ENCODE assay signal across 11 cellular contexts in the genomic region with DNA sequence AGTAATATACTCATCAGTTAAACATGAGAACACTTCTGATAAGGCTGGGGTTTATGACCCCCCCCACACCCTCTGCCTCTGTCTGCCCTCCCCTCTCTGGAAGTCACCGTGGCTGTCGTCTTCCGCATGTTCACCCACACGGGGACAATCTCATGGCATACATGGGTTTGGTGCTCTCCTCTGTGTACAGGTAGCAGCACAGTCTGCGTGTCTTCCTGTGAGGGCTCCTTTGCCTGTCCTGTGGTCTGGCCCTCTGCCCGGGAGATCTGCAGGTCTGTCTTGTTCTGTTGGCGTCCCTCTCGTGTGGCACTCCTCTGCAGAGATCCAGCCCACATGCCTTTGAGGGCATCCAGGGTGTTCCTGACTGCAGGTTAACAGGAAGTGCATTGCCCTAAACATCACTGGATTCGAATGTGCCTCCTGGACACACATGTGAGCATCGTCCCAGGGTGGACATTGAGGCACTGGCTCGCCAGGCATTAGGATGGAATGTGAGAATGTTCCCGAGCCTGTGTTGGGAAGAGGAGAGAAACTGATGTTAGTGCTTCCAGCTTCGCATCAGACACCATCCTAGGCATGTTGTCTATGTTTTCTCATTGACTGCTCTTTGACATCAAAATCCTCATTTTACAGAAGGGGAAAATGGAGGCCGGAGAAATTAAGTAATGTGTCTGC. TPM values are rescaled to one million over a fixed set of nuclear protein-coding genes. Genes with fewer than 3 reads are reported as not detected.
DNase-seq lines count a peak whose midpoint lies in the region; ATAC-seq and TF ChIP-seq lines count a peak whose summit lies in the region.
"Had no signal": no experiment of that assay in that cellular context is flagged by ENCODE, and none has a peak within 500 bp of the region (broad histone marks: within the 10 kb centered on the region; RNA-seq: fewer than 3 reads in every experiment).

No MANE protein-coding gene starts in this region.

- H3K36me3 ChIP-seq in mesenchymal stem cell (ENCODE audit: control insufficient read depth in 1 of 2, insufficient read depth in 2 of 2, low read depth in 1 of 2, low read length in 2 of 2) (no peaks in the 10 kb centered on the region), tibial artery (no peaks in the 10 kb centered on the region)

- no peaks in the 10 kb centered on the region for H3K27me3 Mint-ChIP-seq in activated CD8-positive, alpha-beta T cell treated with anti-CD3 and anti-CD28 coated beads for 36 hours
- H3K27me3 Mint-ChIP-seq in activated CD8-positive, alpha-beta T cell treated with anti-CD3 and anti-CD28 coated beads, Interleukin-2, amount 10 ng/mL, durations not matched to agents 7 days and 5 days (ENCODE audit: low read depth), result no peaks in the 10 kb centered on the region
- no peaks in the 10 kb centered on the region for H3K27me3 Mint-ChIP-seq in activated naive CD4-positive, alpha-beta T cell treated with anti-CD3 and anti-CD28 coated beads for 36 hours (ENCODE audit: low read depth)
- H3K27me3 Mint-ChIP-seq: stimulated activated memory B cell treated with anti-CD40 and anti-IgM and Interleukin-4, amounts not matched to agents 10 μg/mL and 1 μg/mL and 100 μg/mL, for 72 hours had no signal

- POLR2A ChIA-PET in activated CD8-positive, alpha-beta T cell treated with anti-CD3 and anti-CD28 coated beads for 36 hours (lab: Charles Lee), result no interaction called here
- POLR2A ChIA-PET in activated CD8-positive, alpha-beta T cell treated with anti-CD3 and anti-CD28 coated beads, Interleukin-2, amount 10 ng/mL, durations not matched to agents 7 days and 5 days (lab: Charles Lee), result no interaction called here

- H2BK12ac ChIP-seq in mesenchymal stem cell (ENCODE audit: low read length in 2 of 2), result no peak overlapping the region

- H3K27me3 ChIP-seq in mesenchymal stem cell (ENCODE audit: control insufficient read depth in 1 of 2, insufficient read depth in 1 of 2, low read length in 2 of 2) (peaks cover 0 to 13% of the 10 kb centered on the region in 2 experiments), tibial artery (no peaks in the 10 kb centered on the region)

- H3K36me3 Mint-ChIP-seq in activated CD8-positive, alpha-beta T cell treated with anti-CD3 and anti-CD28 coated beads for 36 hours (ENCODE audit: low read depth), result no peaks in the 10 kb centered on the region
- no peaks in the 10 kb centered on the region for H3K36me3 Mint-ChIP-seq in activated CD8-positive, alpha-beta T cell treated with anti-CD3 and anti-CD28 coated beads, Interleukin-2, amount 10 ng/mL, durations not matched to agents 7 days and 5 days (ENCODE audit: low read depth)
- H3K36me3 Mint-ChIP-seq in activated naive CD4-positive, alpha-beta T cell treated with anti-CD3 and anti-CD28 coated beads for 36 hours (ENCODE audit: low read depth), result no peaks in the 10 kb centered on the region
- H3K36me3 Mint-ChIP-seq: stimulated activated memory B cell treated with anti-CD40 and anti-IgM and Interleukin-4, amounts not matched to agents 10 μg/mL and 1 μg/mL and 100 μg/mL, for 72 hours had no signal

- no peak overlapping the region for H3K4ac ChIP-seq in mesenchymal stem cell (ENCODE audit: low read depth in 1 of 2, low read length in 2 of 2)

- H2BK5ac ChIP-seq in mesenchymal stem cell (ENCODE audit: low read depth, low read length, poor library complexity, severe bottlenecking), result no peak overlapping the region

- H3K18ac ChIP-seq in mesenchymal stem cell (ENCODE audit: low read depth in 1 of 2, low read length in 2 of 2), result no peak overlapping the region

- no peak for TF ChIP-seq CTCF in activated CD8-positive, alpha-beta T cell treated with anti-CD3 and anti-CD28 coated beads for 36 hours (IDR thresholded peaks at IDR 0.05)
- TF ChIP-seq CTCF in tibial artery (IDR thresholded peaks at IDR 0.05), result no peak

- peaks cover 4% of the 10 kb centered on the region for H3K4me1 ChIP-seq in mesenchymal stem cell (ENCODE audit: control insufficient read depth, insufficient read depth, low read depth, low read length)
- peaks cover 20 to 100% (median 81%) of the 10 kb centered on the region in 4 donors for H3K4me1 ChIP-seq in tibial artery

- peak overlapping the region; percentile 5 for H4K91ac ChIP-seq in mesenchymal stem cell (ENCODE audit: low read length)

- H4K8ac ChIP-seq in mesenchymal stem cell (ENCODE audit: low read length), result no peak overlapping the region

- H3K4me3 Mint-ChIP-seq in activated CD8-positive, alpha-beta T cell treated with anti-CD3 and anti-CD28 coated beads for 36 hours, result no peak overlapping the region
- H3K4me3 Mint-ChIP-seq in activated CD8-positive, alpha-beta T cell treated with anti-CD3 and anti-CD28 coated beads, Interleukin-2, amount 10 ng/mL, durations not matched to agents 7 days and 5 days, result no peak overlapping the region
- H3K4me3 Mint-ChIP-seq in activated naive CD4-positive, alpha-beta T cell treated with anti-CD3 and anti-CD28 coated beads for 36 hours, result no peak overlapping the region
- H3K4me3 Mint-ChIP-seq: stimulated activated memory B cell treated with anti-CD40 and anti-IgM and Interleukin-4, amounts not matched to agents 10 μg/mL and 1 μg/mL and 100 μg/mL, for 72 hours had no signal

- H2BK120ac ChIP-seq in mesenchymal stem cell (ENCODE audit: low read depth, low read length), result no peak overlapping the region

- no peak overlapping the region for H3K23ac ChIP-seq in mesenchymal stem cell (ENCODE audit: low read length in 2 of 2)

- 90% methylated on average over 12 of the region's 14 CpGs for WGBS in mesenchymal stem cell

- H2AFZ ChIP-seq in mesenchymal stem cell (ENCODE audit: low read depth, low read length), result no peak overlapping the region

- peak overlapping the region; percentile 37 for H3K9ac ChIP-seq in mesenchymal stem cell (ENCODE audit: low read length)

- ATAC-seq in activated CD8-positive, alpha-beta T cell treated with anti-CD3 and anti-CD28 coated beads for 36 hours, result peak; percentile 61
- no peak for ATAC-seq in activated CD8-positive, alpha-beta T cell treated with anti-CD3 and anti-CD28 coated beads, Interleukin-2, amount 10 ng/mL, durations not matched to agents 7 days and 5 days
- ATAC-seq in HG03135 (IDR thresholded peaks at IDR 0.05; ENCODE audit: unreplicated experiment), result no peak
- no peak for ATAC-seq in GM21526 (IDR thresholded peaks at IDR 0.05; ENCODE audit: low FRiP score, unreplicated experiment)
- ATAC-seq: stimulated activated memory B cell treated with anti-CD40 and anti-IgM and Interleukin-4, amounts not matched to agents 10 μg/mL and 1 μg/mL and 100 μg/mL, for 72 hours had no signal

- intact Hi-C loops in activated CD8-positive, alpha-beta T cell treated with anti-CD3 and anti-CD28 coated beads for 36 hours (cut with micrococcal nuclease), result no loop called here
- intact Hi-C loops in activated naive CD4-positive, alpha-beta T cell treated with anti-CD3 and anti-CD28 coated beads for 36 hours (cut with micrococcal nuclease), result loop anchor here (2.0 to 5.0 kb wide), 2 partner anchors 54 to 145 kb away; partner anchors contain the start of gene NKD1
- intact Hi-C loops in tibial artery (cut with DNase I; ENCODE audit: low total_unique reads), result no loop called here

- no peak overlapping the region for H3K27ac Mint-ChIP-seq in activated CD8-positive, alpha-beta T cell treated with anti-CD3 and anti-CD28 coated beads for 36 hours
- no peak overlapping the region for H3K27ac Mint-ChIP-seq in activated CD8-positive, alpha-beta T cell treated with anti-CD3 and anti-CD28 coated beads, Interleukin-2, amount 10 ng/mL, durations not matched to agents 7 days and 5 days
- H3K27ac Mint-ChIP-seq in activated naive CD4-positive, alpha-beta T cell treated with anti-CD3 and anti-CD28 coated beads for 36 hours, result peak overlapping the region; percentile 19
- H3K27ac Mint-ChIP-seq: stimulated activated memory B cell treated with anti-CD40 and anti-IgM and Interleukin-4, amounts not matched to agents 10 μg/mL and 1 μg/mL and 100 μg/mL, for 72 hours had no signal

- H3K4me3 ChIP-seq in mesenchymal stem cell (ENCODE audit: insufficient read depth in 1 of 2, low read depth in 1 of 2, low read length in 2 of 2) (no peak overlapping the region), tibial artery (no peak overlapping the region)

- no peak overlapping the region for H2BK15ac ChIP-seq in mesenchymal stem cell (ENCODE audit: low read depth, poor library complexity, severe bottlenecking)

- H3K27ac ChIP-seq in mesenchymal stem cell (ENCODE audit: low read length, poor library complexity, severe bottlenecking) (no peak overlapping the region), tibial artery (peak overlapping the region; percentile 87 to 89)

- CTCF ChIA-PET in activated CD8-positive, alpha-beta T cell treated with anti-CD3 and anti-CD28 coated beads for 36 hours (lab: Charles Lee), result interaction anchor here (0.8 to 2.0 kb wide), 2 partner anchors 64 to 204 kb away, joined by 3 to 8 read pairs; no protein-coding TSS in a partner anchor
- CTCF ChIA-PET in activated CD8-positive, alpha-beta T cell treated with anti-CD3 and anti-CD28 coated beads, Interleukin-2, amount 10 ng/mL, durations not matched to agents 7 days and 5 days (lab: Charles Lee), result no interaction called here
- CTCF ChIA-PET in activated naive CD4-positive, alpha-beta T cell treated with anti-CD3 and anti-CD28 coated beads for 36 hours (lab: Charles Lee), result interaction anchor here (1.9 kb wide), 1 partner anchor 63 kb away, joined by 5 read pairs; no protein-coding TSS in a partner anchor

- peak; percentile 36 for DNase-seq in activated CD8-positive, alpha-beta T cell treated with anti-CD3 and anti-CD28 coated beads for 36 hours
- no peak for DNase-seq in activated CD8-positive, alpha-beta T cell treated with anti-CD3 and anti-CD28 coated beads, Interleukin-2, amount 10 ng/mL, durations not matched to agents 7 days and 5 days
- peak; percentile 49 for DNase-seq in activated naive CD4-positive, alpha-beta T cell treated with anti-CD3 and anti-CD28 coated beads for 36 hours
- DNase-seq in mesenchymal stem cell, result no peak
- DNase-seq in tibial artery, result no peak
- no peak for DNase-seq in globus pallidus (ENCODE audit: low spot score)
- DNase-seq: NCI-H1694, occipital lobe had no signal

- peaks cover 34% of the 10 kb centered on the region for H3K4me1 Mint-ChIP-seq in activated CD8-positive, alpha-beta T cell treated with anti-CD3 and anti-CD28 coated beads for 36 hours (ENCODE audit: low read depth)
- H3K4me1 Mint-ChIP-seq in activated CD8-positive, alpha-beta T cell treated with anti-CD3 and anti-CD28 coated beads, Interleukin-2, amount 10 ng/mL, durations not matched to agents 7 days and 5 days (ENCODE audit: low read depth), result peaks cover 16% of the 10 kb centered on the region
- peaks cover 44% of the 10 kb centered on the region for H3K4me1 Mint-ChIP-seq in activated naive CD4-positive, alpha-beta T cell treated with anti-CD3 and anti-CD28 coated beads for 36 hours (ENCODE audit: low read depth)
- H3K4me1 Mint-ChIP-seq: stimulated activated memory B cell treated with anti-CD40 and anti-IgM and Interleukin-4, amounts not matched to agents 10 μg/mL and 1 μg/mL and 100 μg/mL, for 72 hours had no signal

- no peak overlapping the region for H2AK5ac ChIP-seq in mesenchymal stem cell (ENCODE audit: low read length, severe bottlenecking)

- no peak overlapping the region for H3K14ac ChIP-seq in mesenchymal stem cell (ENCODE audit: low read length in 2 of 2)

- H3K9me3 ChIP-seq in mesenchymal stem cell (ENCODE audit: control insufficient read depth, low read length) (no peaks in the 10 kb centered on the region), tibial artery (no peaks in the 10 kb centered on the region)

- H3K79me1 ChIP-seq in mesenchymal stem cell (replicated peaks; ENCODE audit: low read length, poor library complexity, severe bottlenecking), result no peaks in the 10 kb centered on the region

- H3K4me2 ChIP-seq in mesenchymal stem cell (ENCODE audit: low read length, poor library complexity, severe bottlenecking), result no peak overlapping the region

- no peaks in the 10 kb centered on the region for H3K9me3 Mint-ChIP-seq in activated CD8-positive, alpha-beta T cell treated with anti-CD3 and anti-CD28 coated beads for 36 hours
- no peaks in the 10 kb centered on the region for H3K9me3 Mint-ChIP-seq in activated CD8-positive, alpha-beta T cell treated with anti-CD3 and anti-CD28 coated beads, Interleukin-2, amount 10 ng/mL, durations not matched to agents 7 days and 5 days (ENCODE audit: insufficient read depth)
- H3K9me3 Mint-ChIP-seq in activated naive CD4-positive, alpha-beta T cell treated with anti-CD3 and anti-CD28 coated beads for 36 hours, result no peaks in the 10 kb centered on the region
- H3K9me3 Mint-ChIP-seq: stimulated activated memory B cell treated with anti-CD40 and anti-IgM and Interleukin-4, amounts not matched to agents 10 μg/mL and 1 μg/mL and 100 μg/mL, for 72 hours had no signal

RNA-seq across cellular contexts. Expression of gene NKD1, which starts 54.5 kb away (rescaled TPM):
- 1 to 10 TPM; 1.9 to 3.6 TPM for total RNA-seq in activated CD8-positive, alpha-beta T cell treated with anti-CD3 and anti-CD28 coated beads for 36 hours
- total RNA-seq in activated CD8-positive, alpha-beta T cell treated with anti-CD3 and anti-CD28 coated beads, Interleukin-2, amount 10 ng/mL, durations not matched to agents 7 days and 5 days, result under 1 TPM; 0.26 to 0.44 TPM
- 1 to 10 TPM; 2.6 to 3.2 TPM for total RNA-seq in activated naive CD4-positive, alpha-beta T cell treated with anti-CD3 and anti-CD28 coated beads for 36 hours
- 0.06 TPM for polyA plus RNA-seq in mesenchymal stem cell (2013, experiment 1 of 2)
- polyA plus RNA-seq in mesenchymal stem cell (2013, experiment 2 of 2), result 0.10 TPM

Comparison
In these comparisons a context has a peak if more than half of its experiments do, and no peak if none do; other contexts are left out.
1. DNase-seq: peak in activated CD8-positive, alpha-beta T cell treated with anti-CD3 and anti-CD28 coated beads for 36 hours (single experiment) and activated naive CD4-positive, alpha-beta T cell treated with anti-CD3 and anti-CD28 coated beads for 36 hours (single experiment); none in activated CD8-positive, alpha-beta T cell treated with anti-CD3 and anti-CD28 coated beads, Interleukin-2, amount 10 ng/mL, durations not matched to agents 7 days and 5 days (single experiment), mesenchymal stem cell (single experiment), tibial artery (0 of 2) and globus pallidus (single experiment).